23 cellular contexts compared by ENCODE assay signal in genomic region chr3:40071683-40072238, GRCh38.
DNase-seq lines count a peak whose midpoint lies in the region; FAIRE-seq and TF ChIP-seq lines count a peak whose summit lies in the region.
"Had no signal": no experiment of that assay in that cellular context is flagged by ENCODE, and none has a peak within 500 bp of the region (broad histone marks: within the 10 kb centered on the region; RNA-seq: fewer than 3 reads in every experiment).

No MANE protein-coding gene starts in this region.

- no peaks in the 10 kb centered on the region for H3K36me3 Mint-ChIP-seq in Caco-2 (ENCODE audit: insufficient read depth, unreplicated experiment)
- H3K36me3 Mint-ChIP-seq: CD14-positive monocyte; CD4-positive, alpha-beta memory T cell; IgD-negative memory B cell had no signal

- H3K9me3 ChIP-seq in Caco-2 (no peaks in the 10 kb centered on the region), esophagus muscularis mucosa (no peaks in the 10 kb centered on the region), small intestine (ENCODE audit: control insufficient read depth, low read depth) (no peaks in the 10 kb centered on the region), BE2C (no peaks in the 10 kb centered on the region), mammary epithelial cell (replicated peaks; ENCODE audit: insufficient read depth, low read length) (no peaks in the 10 kb centered on the region)
- H3K9me3 ChIP-seq: A549, BLaER1 had no signal

- no peak overlapping the region for H3K27ac ChIP-seq in esophagus muscularis mucosa (replicated peaks in 1 of 4)
- H3K27ac ChIP-seq in small intestine (ENCODE audit: low read depth in 1 of 2, low read length in 1 of 2), result no peak overlapping the region
- H3K27ac ChIP-seq in mammary epithelial cell (ENCODE audit: insufficient read depth, low read depth, low read length), result no peak overlapping the region
- H3K27ac ChIP-seq: 22Rv1, A549, BLaER1 had no signal

- H2AFZ ChIP-seq in mammary epithelial cell (ENCODE audit: low read depth, low read length), result no peak overlapping the region
- H2AFZ ChIP-seq: GM23338 had no signal

- TF ChIP-seq CTCF in Caco-2 (IDR thresholded peaks at IDR 0.05; ENCODE audit: insufficient read depth in 1 of 2, low read depth in 1 of 2, low read length in 1 of 2, severe bottlenecking in 1 of 2, unreplicated experiment in 1 of 2), result no peak
- TF ChIP-seq CTCF in LNCaP clone FGC (IDR thresholded peaks at IDR 0.05; ENCODE audit: control insufficient read depth, extremely low read depth, insufficient read depth), result no peak
- no peak for TF ChIP-seq CTCF in esophagus muscularis mucosa (IDR thresholded peaks at IDR 0.05)
- no peak for TF ChIP-seq CTCF in BE2C (IDR thresholded peaks at IDR 0.05; ENCODE audit: low read depth, low read length)
- no peak for TF ChIP-seq CTCF in mammary epithelial cell (conservative IDR thresholded peaks at IDR 0.05 in 1 of 2, IDR thresholded peaks at IDR 0.05 in 1 of 2; ENCODE audit: extremely low read depth in 1 of 2, insufficient read depth in 1 of 2, low read depth in 1 of 2, low read length in 2 of 2)

- no peaks in the 10 kb centered on the region for H3K79me2 ChIP-seq in mammary epithelial cell (ENCODE audit: insufficient read depth, low read length)

- no peak overlapping the region for H3K4me2 ChIP-seq in mammary epithelial cell (ENCODE audit: insufficient read depth, low read depth, low read length)
- H3K4me2 ChIP-seq: A549, BLaER1, GM23338 had no signal

- TF ChIP-seq EP300 in esophagus muscularis mucosa (IDR thresholded peaks at IDR 0.05), result no peak

- peak overlapping the region; percentile 10 for H3K27ac Mint-ChIP-seq in Caco-2 (ENCODE audit: unreplicated experiment)
- H3K27ac Mint-ChIP-seq: CD14-positive monocyte; CD4-positive, alpha-beta memory T cell; GM23338 had no signal

- H3K4me1 ChIP-seq in Caco-2 (no peaks in the 10 kb centered on the region), esophagus muscularis mucosa (no peaks in the 10 kb centered on the region), small intestine (ENCODE audit: control insufficient read depth in 2 of 2, insufficient read depth in 1 of 2, low read depth in 1 of 2, low read length in 1 of 2) (no peaks in the 10 kb centered on the region), BE2C (no peaks in the 10 kb centered on the region), mammary epithelial cell (ENCODE audit: insufficient read depth, low read length) (peaks cover 5% of the 10 kb centered on the region)
- H3K4me1 ChIP-seq: A549 had no signal

- FAIRE-seq in small intestine (lab: Jason Lieb, UNC), result no peak
- FAIRE-seq: A549, GM12891, GM18507, H54, HTR-8/SVneo had no signal

- CTCF ChIA-PET in Caco-2 (lab: Charles Lee) (no interaction called here), mammary epithelial cell (lab: Charles Lee; ENCODE audit: low non-redundant PET) (no interaction called here)

- H3K4me3 ChIP-seq in Caco-2 (ENCODE audit: low read depth, low read length), result no peak overlapping the region
- no peak overlapping the region for H3K4me3 ChIP-seq in LNCaP clone FGC (ENCODE audit: low read depth, low read length)
- no peak overlapping the region for H3K4me3 ChIP-seq in esophagus muscularis mucosa
- no peak overlapping the region for H3K4me3 ChIP-seq in small intestine (ENCODE audit: low read depth in 1 of 2, low read length in 2 of 2)
- no peak overlapping the region for H3K4me3 ChIP-seq in BE2C (ENCODE audit: low read depth, low read length)
- no peak overlapping the region for H3K4me3 ChIP-seq in mammary epithelial cell (replicated peaks in 1 of 3; ENCODE audit: insufficient read depth in 1 of 3, low read depth in 2 of 3, low read length in 3 of 3)
- H3K4me3 ChIP-seq: A549, BLaER1, GM23338 had no signal

- dilution Hi-C loops in mammary epithelial cell (cut with HindIII; ENCODE audit: low sequenced_read_pairs), result no loop called here

- DNase-seq in Caco-2, result no peak
- peak; percentile 28 for DNase-seq in LNCaP clone FGC (ENCODE audit: low read depth)
- peak; percentile 70 for DNase-seq in esophagus muscularis mucosa (ENCODE audit: extremely low spot score)
- peak; percentile 12 for DNase-seq in small intestine
- DNase-seq in BE2C, result no peak
- no peak for DNase-seq in germinal center (ENCODE audit: low spot score)
- no peak for DNase-seq in mammary epithelial cell
- DNase-seq: AML-193; Calu3; CD4-positive, alpha-beta memory T cell; DMS79 treated with DMSO at 0.1 percent for 48 hours; GF-D8; HFFc6 had no signal

- BruUV-seq in Caco-2 (replicated peaks; lab: Mats Ljungman, UMichigan), result no TSS peak
- no TSS peak for BruUV-seq in mammary epithelial cell (replicated peaks; lab: Mats Ljungman, UMichigan)

- no peak overlapping the region for H3K4me3 Mint-ChIP-seq in Caco-2 (ENCODE audit: unreplicated experiment)
- H3K4me3 Mint-ChIP-seq: CD14-positive monocyte; CD4-positive, alpha-beta memory T cell; GM23338; HFFc6; IgD-negative memory B cell had no signal

- intact Hi-C loops in Caco-2 (cut with micrococcal nuclease; ENCODE audit: unreplicated experiment), result loop anchor here (10.0 kb wide), 1 partner anchor 257 kb away; no protein-coding TSS in a partner anchor
- intact Hi-C loops in esophagus muscularis mucosa (cut with DNase I), result no loop called here
- intact Hi-C loops in mammary epithelial cell (cut with micrococcal nuclease), result no loop called here

- H3K9ac ChIP-seq in mammary epithelial cell (ENCODE audit: insufficient read depth, low read length), result no peak overlapping the region
- H3K9ac ChIP-seq: BLaER1 had no signal

- H3K9me3 Mint-ChIP-seq in Caco-2 (ENCODE audit: unreplicated experiment), result no peaks in the 10 kb centered on the region
- H3K9me3 Mint-ChIP-seq: IgD-negative memory B cell had no signal

- no peaks in the 10 kb centered on the region for H3K4me1 Mint-ChIP-seq in Caco-2 (ENCODE audit: low read depth, unreplicated experiment)
- H3K4me1 Mint-ChIP-seq: CD14-positive monocyte; CD4-positive, alpha-beta memory T cell had no signal

- no peak for TF ChIP-seq POLR2A in esophagus muscularis mucosa (IDR thresholded peaks at IDR 0.05; ENCODE audit: low read depth)

- no peaks in the 10 kb centered on the region for H3K27me3 Mint-ChIP-seq in Caco-2 (ENCODE audit: insufficient read depth, unreplicated experiment)

- H3K27me3 ChIP-seq in Caco-2 (replicated peaks; ENCODE audit: control insufficient read depth, insufficient read depth, low read length), result no peaks in the 10 kb centered on the region
- H3K27me3 ChIP-seq in esophagus muscularis mucosa, result no peaks in the 10 kb centered on the region
- H3K27me3 ChIP-seq in small intestine (ENCODE audit: control insufficient read depth in 2 of 2, insufficient read depth in 2 of 2, low read length in 2 of 2), result no peaks in the 10 kb centered on the region
- H3K27me3 ChIP-seq in BE2C, result no peaks in the 10 kb centered on the region
- no peaks in the 10 kb centered on the region for H3K27me3 ChIP-seq in mammary epithelial cell (ENCODE audit: insufficient read depth, low read length)
- H3K27me3 ChIP-seq: BLaER1 had no signal

- 76% methylated on average over 3 of the region's 3 CpGs for WGBS in esophagus muscularis mucosa
- WGBS in small intestine, 3 donors, result 33 to 68% (median 42%) methylated on average over 3 of the region's 3 CpGs
- WGBS in mammary epithelial cell (ENCODE audit: low coverage, missing lambda C conversion rate), result 98% methylated on average over 3 of the region's 3 CpGs

- H4K20me1 ChIP-seq in mammary epithelial cell (ENCODE audit: insufficient read depth, low read length), result no peaks in the 10 kb centered on the region
- H4K20me1 ChIP-seq: BLaER1 had no signal

- POLR2A ChIA-PET in Caco-2 (lab: Charles Lee), result no interaction called here

- in situ Hi-C loops in mammary epithelial cell (cut with MboI; ENCODE audit: low sequenced_read_pairs in 2 of 2), result no loop called here

- H3K36me3 ChIP-seq in Caco-2 (ENCODE audit: control insufficient read depth, insufficient read depth, low read length) (no peaks in the 10 kb centered on the region), esophagus muscularis mucosa (no peaks in the 10 kb centered on the region), small intestine (ENCODE audit: control insufficient read depth in 2 of 2, insufficient read depth in 2 of 2, low read length in 2 of 2) (no peaks in the 10 kb centered on the region), BE2C (no peaks in the 10 kb centered on the region), mammary epithelial cell (ENCODE audit: insufficient read depth, low read length) (no peaks in the 10 kb centered on the region)
- H3K36me3 ChIP-seq: BLaER1 had no signal

Comparison
In these comparisons a context has a peak if more than half of its experiments do, and no peak if none do; other contexts are left out.
1. DNase-seq: peak in LNCaP clone FGC (single experiment), esophagus muscularis mucosa (single experiment) and small intestine (single experiment); none in Caco-2 (0 of 2), BE2C (single experiment), germinal center (single experiment) and mammary epithelial cell (single experiment).